Comparison of ENCODE assay signal across 1 cellular context in genomic region chr9:86239053-86239770, GRCh38.
TF ChIP-seq lines count a peak whose summit lies in the region.

No MANE protein-coding gene starts in this region.

TF ChIP-seq in GM12878, 131 proteins besides CTCF, POLR2A, EP300 and RAD21 (continued from another document):
- TF ChIP-seq ATF7 (IDR thresholded peaks at IDR 0.05; ENCODE audit: low read depth), result no peak
- no peak for TF ChIP-seq E4F1 (IDR thresholded peaks at IDR 0.05; ENCODE audit: borderline replicate concordance, partially characterized antibody)
TF ChIP-seq in GM12878: peak in this region for 0.
